ENCODE assay signal across 8 cellular contexts in genomic region chr16:21263640-21264211, GRCh38. TPM values are rescaled to one million over a fixed set of nuclear protein-coding genes. Genes with fewer than 3 reads are reported as not detected.
DNase-seq lines count a peak whose midpoint lies in the region; ATAC-seq, FAIRE-seq and TF ChIP-seq lines count a peak whose summit lies in the region.

No MANE protein-coding gene starts in this region.

- no peaks in the 10 kb centered on the region for H3K36me3 Mint-ChIP-seq in activated CD4-positive, alpha-beta T cell treated with anti-CD3 and anti-CD28 coated beads, Interleukin-2, amount 10 ng/mL, durations not matched to agents 7 days and 5 days (ENCODE audit: low read depth)

- CTCF ChIA-PET in activated CD4-positive, alpha-beta T cell treated with anti-CD3 and anti-CD28 coated beads, Interleukin-2, amount 10 ng/mL, durations not matched to agents 7 days and 5 days (lab: Charles Lee) = interaction anchor here (1.0 kb wide), 1 partner anchor 9 kb away, joined by 4 read pairs; no protein-coding TSS in a partner anchor

- H3K4me1 ChIP-seq in DOHH2 (ENCODE audit: control insufficient read depth, low read length) (peaks cover 22% of the 10 kb centered on the region), kidney (ENCODE audit: control insufficient read depth in 1 of 2, insufficient read depth in 1 of 2, low read depth in 1 of 2, low read length in 2 of 2) (peaks cover 25 to 32% of the 10 kb centered on the region in 2 donors), body of pancreas (peaks cover 10% of the 10 kb centered on the region), tibial nerve (peaks cover 0 to 9% (median 0%) of the 10 kb centered on the region in 4 donors), ovary (ENCODE audit: insufficient read depth) (no peaks in the 10 kb centered on the region)

- H3K36me3 ChIP-seq in DOHH2 (ENCODE audit: control insufficient read depth, low read length) (no peaks in the 10 kb centered on the region), kidney (ENCODE audit: control insufficient read depth in 1 of 2, insufficient read depth in 2 of 2, low read length in 2 of 2) (no peaks in the 10 kb centered on the region), body of pancreas (replicated peaks in 1 of 2; ENCODE audit: insufficient read depth in 1 of 2, low read depth in 2 of 2) (no peaks in the 10 kb centered on the region), tibial nerve (no peaks in the 10 kb centered on the region), ovary (no peaks in the 10 kb centered on the region)

- H4K20me1 ChIP-seq in DOHH2 (ENCODE audit: control insufficient read depth, insufficient read depth, low read depth, low read length) = 0 out of 2 replicates have a peak, but pooled peaks cover 3% of the 10 kb centered on the region

- H3K9me2 ChIP-seq in DOHH2 (replicated peaks; ENCODE audit: control insufficient read depth, low read length) = no peaks in the 10 kb centered on the region

- intact Hi-C loops in kidney (cut with DNase I) (no loop called here), body of pancreas (cut with DNase I) (no loop called here), ovary (cut with DNase I) (loop anchor here in 1 of 4 donors (10.0 kb wide), 1 partner anchor 49 kb away; the partner anchor contains the start of gene ZP2)

- H3K4me3 ChIP-seq in DOHH2 (ENCODE audit: low read length) = peak overlapping the region; percentile 11; the same call in 1 of the 2 replicates
- H3K4me3 ChIP-seq in kidney (ENCODE audit: low read length in 2 of 2) = no peak overlapping the region
- no peak overlapping the region for H3K4me3 ChIP-seq in body of pancreas
- H3K4me3 ChIP-seq in tibial nerve = no peak overlapping the region
- no peak overlapping the region for H3K4me3 ChIP-seq in ovary

- H3K4me1 Mint-ChIP-seq in activated CD4-positive, alpha-beta T cell treated with anti-CD3 and anti-CD28 coated beads, Interleukin-2, amount 10 ng/mL, durations not matched to agents 7 days and 5 days = no peaks in the 10 kb centered on the region

- H3K27me3 Mint-ChIP-seq in activated CD4-positive, alpha-beta T cell treated with anti-CD3 and anti-CD28 coated beads, Interleukin-2, amount 10 ng/mL, durations not matched to agents 7 days and 5 days = peaks cover 2% of the 10 kb centered on the region

- peaks cover 51% of the 10 kb centered on the region for H3K27me3 ChIP-seq in DOHH2 (ENCODE audit: control insufficient read depth, low read length)
- H3K27me3 ChIP-seq in body of pancreas = no peaks in the 10 kb centered on the region
- H3K27me3 ChIP-seq in tibial nerve = no peaks in the 10 kb centered on the region
- no peaks in the 10 kb centered on the region for H3K27me3 ChIP-seq in ovary

- no peak for TF ChIP-seq EP300 in tibial nerve (IDR thresholded peaks at IDR 0.05)
- TF ChIP-seq EP300 in ovary (IDR thresholded peaks at IDR 0.05) = no peak

- no peak overlapping the region for H3K9ac ChIP-seq in kidney (ENCODE audit: low read length in 2 of 2)

- ATAC-seq in GM21515 (IDR thresholded peaks at IDR 0.05; ENCODE audit: unreplicated experiment) = peak; percentile 64
- no peak for ATAC-seq in body of pancreas

- no peaks in the 10 kb centered on the region for H3K9me3 ChIP-seq in DOHH2 (ENCODE audit: control insufficient read depth, insufficient read depth, low read length)
- no peaks in the 10 kb centered on the region for H3K9me3 ChIP-seq in kidney (ENCODE audit: control insufficient read depth in 1 of 2, low read length in 2 of 2)
- no peaks in the 10 kb centered on the region for H3K9me3 ChIP-seq in body of pancreas
- no peaks in the 10 kb centered on the region for H3K9me3 ChIP-seq in tibial nerve
- H3K9me3 ChIP-seq in ovary = no peaks in the 10 kb centered on the region

- FAIRE-seq in kidney (lab: Jason Lieb, UNC) = no peak

- H3K4me2 ChIP-seq in DOHH2 (ENCODE audit: low read length) = peak overlapping the region; percentile 56

- TF ChIP-seq CTCF in DOHH2 (IDR thresholded peaks at IDR 0.05; ENCODE audit: low read depth, low read length, poor library complexity, severe bottlenecking) (no peak), kidney (IDR thresholded peaks at IDR 0.05; ENCODE audit: borderline replicate concordance, extremely low read depth, insufficient read depth) (no peak), body of pancreas (IDR thresholded peaks at IDR 0.05) (no peak), tibial nerve (IDR thresholded peaks at IDR 0.05) (no peak), ovary (IDR thresholded peaks at IDR 0.05) (no peak)

- TF ChIP-seq POLR2A in body of pancreas (IDR thresholded peaks at IDR 0.05) = no peak
- TF ChIP-seq POLR2A in tibial nerve (IDR thresholded peaks at IDR 0.05) = no peak
- TF ChIP-seq POLR2A in ovary (IDR thresholded peaks at IDR 0.05) = no peak

- H3K9me3 Mint-ChIP-seq in activated CD4-positive, alpha-beta T cell treated with anti-CD3 and anti-CD28 coated beads, Interleukin-2, amount 10 ng/mL, durations not matched to agents 7 days and 5 days = no peaks in the 10 kb centered on the region

- DNase-seq in NCI-H2107 (lab: John Stamatoyannopoulos, UW) = peak; percentile 41
- peak; percentile 71 for DNase-seq in kidney
- DNase-seq in body of pancreas = no peak
- no peak for DNase-seq in activated CD4-positive, alpha-beta T cell treated with anti-CD3 and anti-CD28 coated beads, Interleukin-2, amount 10 ng/mL, durations not matched to agents 7 days and 5 days
- DNase-seq in tibial nerve (ENCODE audit: low spot score in 2 of 2) = no peak
- DNase-seq in ovary = no peak

- H3K4me3 Mint-ChIP-seq in activated CD4-positive, alpha-beta T cell treated with anti-CD3 and anti-CD28 coated beads, Interleukin-2, amount 10 ng/mL, durations not matched to agents 7 days and 5 days = no peak overlapping the region

- WGBS in body of pancreas, 2 donors = 52% methylated on average over 8 of the region's 8 CpGs
- WGBS in tibial nerve, 2 donors = 36 to 42% methylated on average over 8 of the region's 8 CpGs
- 63 to 67% (median 65%) methylated on average over 8 of the region's 8 CpGs for WGBS in ovary, 3 donors

- no peak overlapping the region for H3K27ac Mint-ChIP-seq in activated CD4-positive, alpha-beta T cell treated with anti-CD3 and anti-CD28 coated beads, Interleukin-2, amount 10 ng/mL, durations not matched to agents 7 days and 5 days

- H3K79me2 ChIP-seq in DOHH2 (ENCODE audit: control insufficient read depth, low read length) = no peaks in the 10 kb centered on the region

- H3K27ac ChIP-seq in DOHH2 (ENCODE audit: low read depth, low read length) (no peak overlapping the region), kidney (ENCODE audit: low read depth in 2 of 2, low read length in 2 of 2) (peak overlapping the region; percentile 47 to 78), body of pancreas (no peak overlapping the region), tibial nerve (no peak overlapping the region), ovary (no peak overlapping the region)

- POLR2A ChIA-PET in activated CD4-positive, alpha-beta T cell treated with anti-CD3 and anti-CD28 coated beads, Interleukin-2, amount 10 ng/mL, durations not matched to agents 7 days and 5 days (lab: Charles Lee) = no interaction called here

- no peaks in the 10 kb centered on the region for H3F3A ChIP-seq in DOHH2 (ENCODE audit: control insufficient read depth, insufficient read depth)

RNA-seq across cellular contexts. Expression of gene CRYM, which starts 14.4 kb away (rescaled TPM):
- 5.8 TPM for total RNA-seq in kidney
- polyA plus RNA-seq in kidney (ENCODE audit: insufficient read depth, low read depth, low replicate concordance) = 80.9 TPM
- total RNA-seq in body of pancreas = under 1 TPM in 1 of 2 donors, not detected in 1; 0.78 TPM
- total RNA-seq in activated CD4-positive, alpha-beta T cell treated with anti-CD3 and anti-CD28 coated beads, Interleukin-2, amount 10 ng/mL, durations not matched to agents 7 days and 5 days = not detected
- total RNA-seq in tibial nerve = not detected
- total RNA-seq in ovary = 1 to 10 TPM in 2 of 7 donors, under 1 TPM in 2, not detected in 3; 0.28 to 6.0 (median 0.90) TPM
- under 1 TPM; 0.22 to 0.47 TPM for polyA plus RNA-seq in ovary

RNA-seq across cellular contexts. Expression of gene ANKS4B, which starts 30.2 kb away (rescaled TPM):
- total RNA-seq in kidney (1.4 TPM), body of pancreas (under 1 TPM in 1 of 2 donors, not detected in 1; 0.78 TPM), tibial nerve (under 1 TPM in 1 of 4 donors, not detected in 3; 0.20 TPM), ovary (under 1 TPM in 2 of 7 donors, not detected in 5; under 0.01 to 0.05 TPM)
- polyA plus RNA-seq in kidney (ENCODE audit: insufficient read depth, low read depth, low replicate concordance) (9.7 TPM), ovary (under 1 TPM in 1 of 2 donors, not detected in 1; 0.04 TPM)
- total RNA-seq in activated CD4-positive, alpha-beta T cell treated with anti-CD3 and anti-CD28 coated beads, Interleukin-2, amount 10 ng/mL, durations not matched to agents 7 days and 5 days = not detected

RNA-seq across cellular contexts. Expression of gene ZP2, which starts 52.4 kb away (rescaled TPM):
- total RNA-seq in kidney = not detected
- not detected for polyA plus RNA-seq in kidney (ENCODE audit: insufficient read depth, low read depth, low replicate concordance)
- total RNA-seq in body of pancreas = not detected
- not detected for total RNA-seq in activated CD4-positive, alpha-beta T cell treated with anti-CD3 and anti-CD28 coated beads, Interleukin-2, amount 10 ng/mL, durations not matched to agents 7 days and 5 days
- not detected for total RNA-seq in tibial nerve
- total RNA-seq in ovary = under 1 TPM in 1 of 7 donors, not detected in 6; 0.36 TPM
- polyA plus RNA-seq in ovary = 1 to 10 TPM in 1 of 2 donors, under 1 TPM in 1; 0.37 to 1.1 TPM

Comparison
In these comparisons a context has a peak if more than half of its experiments do, and no peak if none do; other contexts are left out.
1. H3K27ac ChIP-seq: peak in kidney (2 of 2); none in DOHH2 (single experiment), body of pancreas (0 of 4), tibial nerve (0 of 4) and ovary (0 of 2).
2. DNase-seq: peak in NCI-H2107 (single experiment) and kidney (single experiment); none in body of pancreas (0 of 4), activated CD4-positive, alpha-beta T cell treated with anti-CD3 and anti-CD28 coated beads, Interleukin-2, amount 10 ng/mL, durations not matched to agents 7 days and 5 days (single experiment), tibial nerve (0 of 2) and ovary (0 of 5).